In genomic region chr17:61700252-61700651, GRCh38 we compare ENCODE assay signal across 2 cellular contexts.
TF ChIP-seq lines count a peak whose summit lies in the region.

No MANE protein-coding gene starts in this region.

TF ChIP-seq in HEK293, 187 proteins besides CTCF, POLR2A, EP300 and RAD21 (continues in another document):
- TF ChIP-seq ZNF510 (tag by site-specific recombination; IDR thresholded peaks at IDR 0.05; ENCODE audit: insufficient replicate concordance), result peak; percentile 27
- TF ChIP-seq ZBTB6 (tag by site-specific recombination; IDR thresholded peaks at IDR 0.05), result no peak
- TF ChIP-seq TRIM28 (IDR thresholded peaks at IDR 0.05; ENCODE audit: borderline replicate concordance, low read length), result peak; percentile 52; the same call in 1 of the 2 replicates
- TF ChIP-seq ZNF610 (tag by site-specific recombination; IDR thresholded peaks at IDR 0.05; ENCODE audit: borderline replicate concordance), result no peak
- TF ChIP-seq ZNF23 (tag by site-specific recombination; IDR thresholded peaks at IDR 0.05; ENCODE audit: borderline replicate concordance), result no peak
- TF ChIP-seq ZNF660 (tag by site-specific recombination; IDR thresholded peaks at IDR 0.05), result no peak
- TF ChIP-seq SETDB1 (IDR thresholded peaks at IDR 0.05; ENCODE audit: insufficient read length, low read length), result peak; percentile 99
- no peak for TF ChIP-seq ZNF560 (tag by site-specific recombination; IDR thresholded peaks at IDR 0.05; ENCODE audit: borderline replicate concordance)
- no peak for TF ChIP-seq GLI2 (tag by site-specific recombination; IDR thresholded peaks at IDR 0.05; ENCODE audit: borderline replicate concordance, low read depth)
- TF ChIP-seq ZBTB1 (tag by site-specific recombination; IDR thresholded peaks at IDR 0.05), result no peak
- TF ChIP-seq BCL11B (tag by site-specific recombination; IDR thresholded peaks at IDR 0.05; ENCODE audit: low read depth), result no peak
- TF ChIP-seq ZNF280D (tag by site-specific recombination; IDR thresholded peaks at IDR 0.05), result 0 out of 2 replicates have a peak, but pooled peaks have one; percentile 20
- no peak for TF ChIP-seq ZNF544 (tag by site-specific recombination; IDR thresholded peaks at IDR 0.05)
- no peak for TF ChIP-seq ZNF138 (tag by site-specific recombination; IDR thresholded peaks at IDR 0.05; ENCODE audit: borderline replicate concordance)
- TF ChIP-seq BCL11A (tag by site-specific recombination; IDR thresholded peaks at IDR 0.05; ENCODE audit: low read depth), result no peak
- no peak for TF ChIP-seq ZBTB44 (tag by site-specific recombination; IDR thresholded peaks at IDR 0.05)
- no peak for TF ChIP-seq ZNF26 (tag by site-specific recombination; IDR thresholded peaks at IDR 0.05)
- no peak for TF ChIP-seq ZNF837 (tag by site-specific recombination; IDR thresholded peaks at IDR 0.05)
- TF ChIP-seq ZNF473 (tag by site-specific recombination; IDR thresholded peaks at IDR 0.05), result no peak

TF ChIP-seq in endothelial cell of umbilical vein, 7 proteins besides CTCF, POLR2A, EP300 and RAD21:
- no peak for TF ChIP-seq FOS (IDR thresholded peaks at IDR 0.05; ENCODE audit: borderline replicate concordance, insufficient read depth, low read length)
- no peak for TF ChIP-seq GATA2 (IDR thresholded peaks at IDR 0.05; ENCODE audit: insufficient read depth, insufficient read length, low read depth, low read length)
- no peak for TF ChIP-seq JUN (IDR thresholded peaks at IDR 0.05; ENCODE audit: borderline replicate concordance, insufficient read depth, insufficient read length, low read depth)
- no peak for TF ChIP-seq MYC (IDR thresholded peaks at IDR 0.05; ENCODE audit: low read depth, low read length)
- TF ChIP-seq POLR2AphosphoS5 (IDR thresholded peaks at IDR 0.05; ENCODE audit: insufficient read depth, low read depth, low read length), result no peak
- no peak for TF ChIP-seq EZH2 (IDR thresholded peaks at IDR 0.05; ENCODE audit: borderline replicate concordance, low read depth, low read length, severe bottlenecking)
- no peak for TF ChIP-seq MAX (IDR thresholded peaks at IDR 0.05; ENCODE audit: insufficient read depth, insufficient read length)
TF ChIP-seq in endothelial cell of umbilical vein: peak in this region for 0.
